ENCODE assay signal across 8 cellular contexts in the genomic region with DNA sequence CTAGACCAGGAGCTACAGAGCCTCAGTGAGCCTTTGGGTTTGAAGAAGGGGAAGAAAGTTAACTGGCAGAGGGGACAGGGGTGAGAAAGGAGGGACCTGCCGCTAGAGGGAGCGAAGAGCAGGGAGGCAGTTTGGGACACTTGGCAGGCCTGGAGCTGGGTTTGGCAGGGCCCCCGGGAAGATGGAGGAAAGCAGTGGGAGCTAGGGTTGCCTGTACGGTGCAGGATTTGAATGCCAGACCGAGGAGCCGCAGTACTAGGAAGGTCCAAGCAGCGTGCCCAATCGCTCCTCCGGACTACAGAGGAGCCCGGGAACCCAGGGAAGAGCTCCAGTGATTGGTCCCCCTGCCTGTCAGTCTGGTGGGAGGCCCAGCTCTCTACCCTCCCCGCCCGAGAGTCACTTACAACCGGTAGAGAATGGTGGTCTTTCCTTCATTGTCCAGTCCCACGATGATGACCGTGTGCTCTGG. TPM values are rescaled to one million over a fixed set of nuclear protein-coding genes. Genes with fewer than 3 reads are reported as not detected.
DNase-seq lines count a peak whose midpoint lies in the region; ATAC-seq and TF ChIP-seq lines count a peak whose summit lies in the region.

No MANE protein-coding gene starts in this region.

- peak overlapping the region; percentile 62 for H3K4me3 ChIP-seq in OCI-LY7 (ENCODE audit: low read depth, low read length, poor library complexity, severe bottlenecking)
- H3K4me3 ChIP-seq in esophagus squamous epithelium: peak overlapping the region; percentile 6 to 69 (median 50)
- H3K4me3 ChIP-seq in muscle layer of duodenum (ENCODE audit: low read depth in 1 of 2, low read length in 2 of 2): peak overlapping the region; percentile 71 to 73

- intact Hi-C loops in OCI-LY7 (cut with micrococcal nuclease; ENCODE audit: unreplicated experiment): no loop called here
- intact Hi-C loops in esophagus squamous epithelium (cut with DNase I): no loop called here

- H2AFZ ChIP-seq in OCI-LY7 (ENCODE audit: low read length): peak overlapping the region; percentile 69

- H3K9me3 ChIP-seq in OCI-LY7 (ENCODE audit: low read length) (peaks cover 3% of the 10 kb centered on the region; the same call in 1 of the 2 replicates), esophagus squamous epithelium (no peaks in the 10 kb centered on the region), muscle layer of duodenum (ENCODE audit: control insufficient read depth in 1 of 2, low read length in 2 of 2) (no peaks in the 10 kb centered on the region)

- peak; percentile 93 for TF ChIP-seq CTCF in OCI-LY7 (conservative IDR thresholded peaks at IDR 0.05; ENCODE audit: low read length)
- peak; percentile 67 to 86 (median 78) for TF ChIP-seq CTCF in esophagus squamous epithelium (IDR thresholded peaks at IDR 0.05)

- H4K20me1 ChIP-seq in OCI-LY7 (ENCODE audit: insufficient read depth, low read length): no peaks in the 10 kb centered on the region

- H3K4me1 ChIP-seq in OCI-LY7 (ENCODE audit: insufficient read depth, low read length, poor library complexity, severe bottlenecking) (peaks cover 51% of the 10 kb centered on the region), esophagus squamous epithelium (peaks cover 15 to 40% (median 31%) of the 10 kb centered on the region in 3 donors), muscle layer of duodenum (ENCODE audit: control insufficient read depth in 1 of 2, insufficient read depth in 2 of 2, low read length in 2 of 2) (peaks cover 4 to 15% of the 10 kb centered on the region in 2 donors)

- CTCF ChIA-PET in OCI-LY7 (lab: Charles Lee; ENCODE audit: unreplicated experiment): interaction anchor here (0.7 to 1.8 kb wide), 4 partner anchors 8 to 12 kb away, joined by 3 to 22 read pairs (median 3); no protein-coding TSS in a partner anchor

- TF ChIP-seq POLR2A in esophagus squamous epithelium (IDR thresholded peaks at IDR 0.05): no peak

- WGBS in esophagus squamous epithelium, 2 donors: 0 to 5% methylated on average over 6 to 9 of the region's 15 CpGs

- POLR2A ChIA-PET in OCI-LY7 (lab: Charles Lee): interaction anchor here (0.5 to 1.2 kb wide), 5 partner anchors 9 to 301 kb away, joined by 3 to 6 read pairs (median 4); no protein-coding TSS in a partner anchor

- no peaks in the 10 kb centered on the region for H3K79me2 ChIP-seq in OCI-LY7 (ENCODE audit: insufficient read depth, low read depth, low read length)

- DNase-seq in NCI-H1105 treated with DMSO at 0.1 percent for 48 hours (lab: John Stamatoyannopoulos, UW) (peak; percentile 10), NCI-H1105 (lab: John Stamatoyannopoulos, UW) (no peak), OCI-LY7 (ENCODE audit: low spot score) (peak; percentile 85), activated T-cell treated with anti-CD3 and anti-CD28 coated beads for 48 hours (ENCODE audit: low read depth) (peak; percentile 75), esophagus squamous epithelium (lab: John Stamatoyannopoulos, UW) (no peak)
- DNase-seq in stimulated activated CD8-positive, alpha-beta memory T cell treated with anti-CD3 and anti-CD28 coated beads, Interleukin-4, amount 100 ng/mL, for 48 hours: peak; percentile 86

- H3K9me2 ChIP-seq in OCI-LY7 (ENCODE audit: insufficient read depth, low read length): no peaks in the 10 kb centered on the region

- H3K27ac ChIP-seq in OCI-LY7 (ENCODE audit: low read depth, low read length, poor library complexity, severe bottlenecking): peak overlapping the region; percentile 17
- H3K27ac ChIP-seq in esophagus squamous epithelium: peak overlapping the region in 3 of 4 donors; percentile 17 to 32 (median 30)
- no peak overlapping the region for H3K27ac ChIP-seq in muscle layer of duodenum (ENCODE audit: low read length)

- H3K27me3 ChIP-seq in esophagus squamous epithelium (peaks cover 0 to 16% (median 0%) of the 10 kb centered on the region in 4 donors), muscle layer of duodenum (ENCODE audit: low read depth, low read length) (no peaks in the 10 kb centered on the region)

- H3K36me3 ChIP-seq in OCI-LY7 (ENCODE audit: insufficient read depth, low read length): no peaks in the 10 kb centered on the region
- no peaks in the 10 kb centered on the region for H3K36me3 ChIP-seq in esophagus squamous epithelium
- H3K36me3 ChIP-seq in muscle layer of duodenum (ENCODE audit: control insufficient read depth in 1 of 2, insufficient read depth in 2 of 2, low read length in 2 of 2): no peaks in the 10 kb centered on the region

- BruUV-seq in OCI-LY7 (replicated peaks; lab: Mats Ljungman, UMichigan): no TSS peak

- H3K4me2 ChIP-seq in OCI-LY7 (ENCODE audit: low read length): peak overlapping the region; percentile 77

- ATAC-seq in HG03442 (IDR thresholded peaks at IDR 0.05; ENCODE audit: unreplicated experiment): peak; percentile 69

RNA-seq across cellular contexts. Expression of a gene that starts 1.3 kb away (rescaled TPM):
- total RNA-seq in OCI-LY7 (2014; rRNA removed; shearing (Covaris generic)): 0.16 and 2.4 TPM in 2 replicates
- 0.65 and 0.68 TPM in 2 replicates for total RNA-seq in OCI-LY7 (2022)
- not detected for total RNA-seq in esophagus squamous epithelium

RNA-seq across cellular contexts. Expression of a gene that starts 13.3 kb away (rescaled TPM):
- total RNA-seq in OCI-LY7 (2014; rRNA removed; shearing (Covaris generic)): 0.13 and 0.41 TPM in 2 replicates
- total RNA-seq in OCI-LY7 (2022) (0.67 TPM in 1 of 2 replicates, not detected in the other), esophagus squamous epithelium (1 to 10 TPM; 1.2 to 7.2 (median 4.6) TPM)

RNA-seq across cellular contexts. Expression of a gene that starts 32.8 kb away (rescaled TPM):
- 17.9 and 23.7 TPM in 2 replicates for total RNA-seq in OCI-LY7 (2014; rRNA removed; shearing (Covaris generic))
- total RNA-seq in OCI-LY7 (2022) (30.9 and 35.5 TPM in 2 replicates), esophagus squamous epithelium (1 to 10 TPM in 2 of 4 donors, under 1 TPM in 2; 0.53 to 3.6 (median 0.99) TPM)

RNA-seq across cellular contexts. Expression of a gene that starts 35.4 kb away (rescaled TPM):
- 4,395 and 6,079 TPM in 2 replicates for total RNA-seq in OCI-LY7 (2014; rRNA removed; shearing (Covaris generic))
- total RNA-seq in OCI-LY7 (2022) (3,132 and 3,168 TPM in 2 replicates), esophagus squamous epithelium (1,000 to 10,000 TPM; 1,949 to 3,028 (median 2,392) TPM)

Comparison
In these comparisons a context has a peak if more than half of its experiments do, and no peak if none do; other contexts are left out.
1. DNase-seq: peak in NCI-H1105 treated with DMSO at 0.1 percent for 48 hours (single experiment), OCI-LY7 (single experiment), activated T-cell treated with anti-CD3 and anti-CD28 coated beads for 48 hours (single experiment) and stimulated activated CD8-positive, alpha-beta memory T cell treated with anti-CD3 and anti-CD28 coated beads, Interleukin-4, amount 100 ng/mL, for 48 hours (single experiment); none in NCI-H1105 (single experiment) and esophagus squamous epithelium (single experiment).
2. RNA of a gene that starts 32.8 kb away (total RNA-seq): 17.9 to 35.5 TPM in OCI-LY7; 0.53 to 3.6 TPM in esophagus squamous epithelium; every median in the first group is over 4 times any median in the second.
3. Peak in every context shown above with its lines, with median percentiles within 50 percentile points of each other: H3K4me3 ChIP-seq.